8 cellular contexts compared by ENCODE assay signal in the genomic region with DNA sequence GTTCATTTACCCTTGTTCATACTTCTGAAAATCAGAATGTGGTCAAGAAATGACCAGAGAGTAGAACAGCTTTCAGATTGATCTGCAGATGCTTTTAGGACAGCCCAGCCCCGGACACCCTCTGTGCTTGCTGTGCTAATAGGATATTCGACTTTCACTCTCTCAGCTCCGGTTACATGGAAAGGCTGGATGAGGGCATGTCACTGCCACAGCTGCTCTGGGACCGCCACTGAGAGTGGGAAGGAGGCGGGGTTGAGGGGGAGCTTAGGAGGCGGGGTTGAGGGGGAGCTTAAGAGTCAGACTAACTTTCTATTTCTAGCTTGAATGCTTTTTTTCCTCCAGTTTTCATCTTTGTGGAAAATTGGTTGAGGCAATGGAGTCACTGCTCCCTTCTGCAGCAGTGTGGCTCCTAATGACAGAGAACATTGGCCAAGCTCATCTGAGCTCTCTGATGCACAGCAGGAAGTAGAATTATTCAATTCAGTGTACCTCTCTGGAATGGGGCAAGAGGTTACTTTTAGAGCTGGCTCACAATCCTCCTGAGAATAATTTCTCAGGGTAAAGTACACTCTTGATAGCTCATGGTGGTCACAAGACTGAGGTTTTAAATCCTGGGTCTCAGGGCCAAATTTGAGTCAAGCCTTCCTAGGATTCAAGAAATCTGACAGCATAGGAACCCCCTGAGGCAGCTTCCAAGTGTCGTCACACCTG.
A peak's percentile ranks its signal among the peaks of the same experiment; 100 is the strongest.
DNase-seq lines count a peak whose midpoint lies in the region; TF ChIP-seq lines count a peak whose summit lies in the region.

No MANE protein-coding gene starts in this region.

- H3K9me3 ChIP-seq in osteoblast (ENCODE audit: low read depth, low read length) = no peaks in the 10 kb centered on the region

- H3K4me3 ChIP-seq in fibroblast of pulmonary artery (replicated peaks; ENCODE audit: low read depth, low read length) (no peak overlapping the region), osteoblast (ENCODE audit: insufficient read depth, low read length) (peak overlapping the region; percentile 36)

- H3K27me3 ChIP-seq in osteoblast (ENCODE audit: insufficient read depth, low read length) = no peaks in the 10 kb centered on the region

- H3K79me2 ChIP-seq in osteoblast (ENCODE audit: insufficient read depth, low read length) = peaks cover 75% of the 10 kb centered on the region

- no peak for TF ChIP-seq CTCF in fibroblast of pulmonary artery (IDR thresholded peaks at IDR 0.05; ENCODE audit: low read length, missing control alignments)
- TF ChIP-seq CTCF in osteoblast (IDR thresholded peaks at IDR 0.05; ENCODE audit: extremely low read depth, low read depth, low read length) = no peak

- no peak overlapping the region for H2AFZ ChIP-seq in osteoblast (ENCODE audit: low read length)

- H3K4me1 ChIP-seq in osteoblast (ENCODE audit: insufficient read depth, low read length) = peaks cover 31% of the 10 kb centered on the region

- peak overlapping the region; percentile 96 for H3K27ac ChIP-seq in osteoblast (ENCODE audit: low read depth, low read length)

- H3K36me3 ChIP-seq in osteoblast (ENCODE audit: insufficient read depth, low read length) = peaks cover 4% of the 10 kb centered on the region

- peak overlapping the region; percentile 77 for H3K4me2 ChIP-seq in osteoblast (ENCODE audit: insufficient read depth, low read length)

- peaks cover 7% of the 10 kb centered on the region for H4K20me1 ChIP-seq in osteoblast (ENCODE audit: insufficient read depth, low read length)

- DNase-seq in C1 segment of cervical spinal cord (lab: John Stamatoyannopoulos, UW) = peak in 10 of 14 donors; percentile 16 to 64 (median 42)
- DNase-seq in NCI-H524 treated with DMSO at 0.1 percent for 48 hours (lab: John Stamatoyannopoulos, UW) = peak; percentile 34
- DNase-seq in fibroblast of pulmonary artery (ENCODE audit: low read depth) = peak; percentile 53
- DNase-seq in osteoblast (ENCODE audit: insufficient read length, low spot score, missing footprints) = peak; percentile 66
- DNase-seq in activated naive CD4-positive, alpha-beta T cell treated with Interleukin-2 at 50 U/mL for 16 hours = no peak
- DNase-seq in NOMO-1 treated with dmso at 0.1 percent for 144 hours (lab: John Stamatoyannopoulos, UW; ENCODE audit: unreplicated experiment) = no peak
- DNase-seq in activated CD4-positive, alpha-beta T cell treated with anti-CD3 and anti-CD28 coated beads for 48 hours = no peak
- DNase-seq in activated effector memory CD4-positive, alpha-beta T cell treated with anti-CD3 and anti-CD28 coated beads, Interleukin-2, amount 50 U/mL, for 16 hours = no peak

Comparison
In these comparisons a context has a peak if more than half of its experiments do, and no peak if none do; other contexts are left out.
1. DNase-seq: peak in C1 segment of cervical spinal cord (10 of 14), NCI-H524 treated with DMSO at 0.1 percent for 48 hours (single experiment), fibroblast of pulmonary artery (single experiment) and osteoblast (single experiment); none in activated naive CD4-positive, alpha-beta T cell treated with Interleukin-2 at 50 U/mL for 16 hours (single experiment), NOMO-1 treated with dmso at 0.1 percent for 144 hours (single experiment), activated CD4-positive, alpha-beta T cell treated with anti-CD3 and anti-CD28 coated beads for 48 hours (single experiment) and activated effector memory CD4-positive, alpha-beta T cell treated with anti-CD3 and anti-CD28 coated beads, Interleukin-2, amount 50 U/mL, for 16 hours (single experiment).